In genomic region chr4:48339642-48340041, GRCh38 we compare ENCODE assay signal across 11 cellular contexts. TPM values are rescaled to one million over a fixed set of nuclear protein-coding genes. Genes with fewer than 3 reads are reported as not detected.
DNase-seq lines count a peak whose midpoint lies in the region; ATAC-seq and TF ChIP-seq lines count a peak whose summit lies in the region.
"Had no signal": no experiment of that assay in that cellular context is flagged by ENCODE, and none has a peak within 500 bp of the region (broad histone marks: within the 10 kb centered on the region; RNA-seq: fewer than 3 reads in every experiment).

No MANE protein-coding gene starts in this region.

- H3K27me3 ChIP-seq in left lung, result no peaks in the 10 kb centered on the region

- DNase-seq in activated naive CD4-positive, alpha-beta T cell treated with anti-CD3 and anti-CD28 coated beads, Interleukin-2, amount 50 U/mL, for 16 hours, result no peak
- no peak for DNase-seq in activated naive CD8-positive, alpha-beta T cell treated with anti-CD3 and anti-CD28 coated beads for 36 hours
- DNase-seq in left lung, result no peak
- DNase-seq in type B pancreatic cell (ENCODE audit: extremely low spot score, unreplicated experiment), result no peak
- no peak for DNase-seq in COLO829 (ENCODE audit: low spot score)
- DNase-seq: activated CD8-positive, alpha-beta memory T cell treated with anti-CD3 and anti-CD28 coated beads, Interleukin-2, amount 50 U/mL, for 48 hours; caudate nucleus; NCI-H187 treated with DMSO at 0.1 percent for 48 hours had no signal

- H3K36me3 Mint-ChIP-seq in activated naive CD4-positive, alpha-beta T cell treated with anti-CD3 and anti-CD28 coated beads, Interleukin-2, amount 50 U/mL, for 24 hours, result peaks cover 1% of the 10 kb centered on the region
- H3K36me3 Mint-ChIP-seq in activated naive CD8-positive, alpha-beta T cell treated with anti-CD3 and anti-CD28 coated beads for 36 hours, result no peaks in the 10 kb centered on the region
- H3K36me3 Mint-ChIP-seq in type B pancreatic cell, result no peaks in the 10 kb centered on the region

- peaks cover 10 to 39% of the 10 kb centered on the region in 2 donors for H3K4me1 ChIP-seq in left lung

- H3K27ac Mint-ChIP-seq in activated naive CD4-positive, alpha-beta T cell treated with anti-CD3 and anti-CD28 coated beads, Interleukin-2, amount 50 U/mL, for 24 hours, result peak overlapping the region; percentile 31
- H3K27ac Mint-ChIP-seq in activated naive CD8-positive, alpha-beta T cell treated with anti-CD3 and anti-CD28 coated beads for 36 hours, result peak overlapping the region; percentile 97
- H3K27ac Mint-ChIP-seq in type B pancreatic cell, result peak overlapping the region; percentile 87

- ATAC-seq in left lung (no peak), HG02870 (IDR thresholded peaks at IDR 0.05; ENCODE audit: unreplicated experiment) (no peak), GM18858 (IDR thresholded peaks at IDR 0.05; ENCODE audit: unreplicated experiment) (no peak)

- H3K36me3 ChIP-seq in left lung, result no peaks in the 10 kb centered on the region

- H3K27me3 Mint-ChIP-seq in activated naive CD4-positive, alpha-beta T cell treated with anti-CD3 and anti-CD28 coated beads, Interleukin-2, amount 50 U/mL, for 24 hours, result no peaks in the 10 kb centered on the region
- no peaks in the 10 kb centered on the region for H3K27me3 Mint-ChIP-seq in activated naive CD8-positive, alpha-beta T cell treated with anti-CD3 and anti-CD28 coated beads for 36 hours
- no peaks in the 10 kb centered on the region for H3K27me3 Mint-ChIP-seq in type B pancreatic cell

- TF ChIP-seq CTCF in left lung (IDR thresholded peaks at IDR 0.05), result no peak
- TF ChIP-seq CTCF in type B pancreatic cell (conservative IDR thresholded peaks at IDR 0.05), result no peak

- intact Hi-C loops in left lung (cut with DNase I), result no loop called here

- H3K4me3 ChIP-seq in left lung, result no peak overlapping the region

- H3K27ac ChIP-seq in left lung, result peak overlapping the region; percentile 97 to 99

- no peaks in the 10 kb centered on the region for H3K9me3 ChIP-seq in left lung

- no peaks in the 10 kb centered on the region for H3K9me3 Mint-ChIP-seq in activated naive CD4-positive, alpha-beta T cell treated with anti-CD3 and anti-CD28 coated beads, Interleukin-2, amount 50 U/mL, for 24 hours
- H3K9me3 Mint-ChIP-seq in activated naive CD8-positive, alpha-beta T cell treated with anti-CD3 and anti-CD28 coated beads for 36 hours, result no peaks in the 10 kb centered on the region
- no peaks in the 10 kb centered on the region for H3K9me3 Mint-ChIP-seq in type B pancreatic cell

- H3K4me1 Mint-ChIP-seq in activated naive CD4-positive, alpha-beta T cell treated with anti-CD3 and anti-CD28 coated beads, Interleukin-2, amount 50 U/mL, for 24 hours, result peaks cover 57% of the 10 kb centered on the region
- peaks cover 43% of the 10 kb centered on the region for H3K4me1 Mint-ChIP-seq in activated naive CD8-positive, alpha-beta T cell treated with anti-CD3 and anti-CD28 coated beads for 36 hours
- H3K4me1 Mint-ChIP-seq in type B pancreatic cell (ENCODE audit: unreplicated experiment), result peaks cover 39% of the 10 kb centered on the region

- H3K4me3 Mint-ChIP-seq in activated naive CD4-positive, alpha-beta T cell treated with anti-CD3 and anti-CD28 coated beads, Interleukin-2, amount 50 U/mL, for 24 hours, result peak overlapping the region; percentile 99
- no peak overlapping the region for H3K4me3 Mint-ChIP-seq in activated naive CD8-positive, alpha-beta T cell treated with anti-CD3 and anti-CD28 coated beads for 36 hours
- H3K4me3 Mint-ChIP-seq in type B pancreatic cell, result peak overlapping the region; percentile 95

RNA-seq across cellular contexts. Expression of gene SLAIN2, which starts 1.7 kb away (rescaled TPM):
- 10 to 100 TPM; 62.0 to 66.3 TPM for total RNA-seq in activated naive CD8-positive, alpha-beta T cell treated with anti-CD3 and anti-CD28 coated beads for 36 hours
- total RNA-seq in left lung (10 to 100 TPM; 82.1 to 87.0 TPM), type B pancreatic cell (ENCODE audit: low replicate concordance) (55.8 and 68.5 TPM in 2 replicates)

Comparison
In these comparisons a context has a peak if more than half of its experiments do, and no peak if none do; other contexts are left out.
1. H3K27ac Mint-ChIP-seq: peak in every context shown above with its lines; median percentile 97 in activated naive CD8-positive, alpha-beta T cell treated with anti-CD3 and anti-CD28 coated beads for 36 hours; 87 in type B pancreatic cell; 31 in activated naive CD4-positive, alpha-beta T cell treated with anti-CD3 and anti-CD28 coated beads, Interleukin-2, amount 50 U/mL, for 24 hours.